8 cellular contexts compared by ENCODE assay signal in genomic region chr12:108560752-108561719, GRCh38.
A peak's percentile ranks its signal among the peaks of the same experiment; 100 is the strongest.
DNase-seq lines count a peak whose midpoint lies in the region; ATAC-seq, FAIRE-seq and TF ChIP-seq lines count a peak whose summit lies in the region.

TSS of gene SART3 (minus strand) at chr12:108561173. CDS start at chr12:108561154, 19 bp downstream.

- DNase-seq in AG08396 (ENCODE audit: low spot score) (peak; percentile 86), NCI-H345 treated with DMSO at 0.1 percent for 48 hours (lab: John Stamatoyannopoulos, UW; ENCODE audit: unreplicated experiment) (peak; percentile 94)
- DNase-seq in activated CD4-positive, CD25-positive, alpha-beta regulatory T cell treated with anti-CD3 and anti-CD28 coated beads, Interleukin-2, amount 50 U/mL, for 16 hours (ENCODE audit: low read depth, low spot score) = peak; percentile 66
- peak; percentile 67 to 75 for DNase-seq in central memory CD8-positive, alpha-beta T cell (ENCODE audit: low spot score in 2 of 2)
- peak; percentile 57 to 69 for DNase-seq in stimulated activated CD4-positive, alpha-beta T cell treated with anti-CD3 and anti-CD28 coated beads, Interleukin-12 subunit alpha, Interleukin-12 subunit beta, amount 100 ng/mL, for 24 hours (ENCODE audit: low read depth in 2 of 2)

- H3K9me3 Mint-ChIP-seq in central memory CD8-positive, alpha-beta T cell = no peaks in the 10 kb centered on the region

- in situ Hi-C loops in GM18951 (cut with MboI; ENCODE audit: low sequenced_read_pairs, unreplicated experiment) = loop anchor here (10.0 kb wide), 1 partner anchor 244 kb away; no protein-coding TSS in a partner anchor

- no peaks in the 10 kb centered on the region for H3K27me3 Mint-ChIP-seq in central memory CD8-positive, alpha-beta T cell

- peak; percentile 78 for TF ChIP-seq POLR2A in GM18951 (IDR thresholded peaks at IDR 0.05; ENCODE audit: extremely low read depth, insufficient read depth, insufficient read length)

- peak; percentile 89 for FAIRE-seq in islet of Langerhans (lab: Jason Lieb, UNC)

- H3K36me3 Mint-ChIP-seq in central memory CD8-positive, alpha-beta T cell (ENCODE audit: insufficient read depth) = peaks cover 44% of the 10 kb centered on the region

- peaks cover 47% of the 10 kb centered on the region for H3K4me1 Mint-ChIP-seq in central memory CD8-positive, alpha-beta T cell

- peak within 1 kb of the TSS; percentile 99 for H3K4me3 Mint-ChIP-seq in central memory CD8-positive, alpha-beta T cell

- peak; percentile 46 for ATAC-seq in HG03175 (IDR thresholded peaks at IDR 0.05; ENCODE audit: unreplicated experiment)
- ATAC-seq in central memory CD8-positive, alpha-beta T cell (replicated peaks; ENCODE audit: extremely low read depth, poor library complexity, severe bottlenecking) = peak; percentile 58

- H3K27ac Mint-ChIP-seq in central memory CD8-positive, alpha-beta T cell (ENCODE audit: low read depth) = peak within 1 kb of the TSS; percentile 99

Comparison
In these comparisons a context has a peak if more than half of its experiments do, and no peak if none do; other contexts are left out.
1. Peak in every context shown above with its lines: DNase-seq and ATAC-seq.